8 cellular contexts compared by ENCODE assay signal in genomic region chr3:12840148-12840547, GRCh38. TPM values are rescaled to one million over a fixed set of nuclear protein-coding genes. Genes with fewer than 3 reads are reported as not detected.
DNase-seq lines count a peak whose midpoint lies in the region; ATAC-seq, FAIRE-seq and TF ChIP-seq lines count a peak whose summit lies in the region.
"Not testable (repeated sequence)": the region's sequence is repeated elsewhere in the genome, so short reads cannot be mapped to it uniquely, and the experiment has no call there.

No MANE protein-coding gene starts in this region.

- not testable (repeated sequence) for FAIRE-seq in pancreas (lab: Jason Lieb, UNC)

- peak overlapping the region; percentile 92 for H3K27ac ChIP-seq in CD4-positive, alpha-beta memory T cell (ENCODE audit: low read depth, low read length)
- H3K27ac ChIP-seq in Karpas-422 (ENCODE audit: low read length) (peak overlapping the region; percentile 96), body of pancreas (peak overlapping the region; percentile 91 to 95 (median 93)), fibroblast of lung (ENCODE audit: insufficient read depth, low read length) (peak overlapping the region; percentile 88), right lobe of liver (peak overlapping the region in 1 of 3 donors; percentile 92), tibial nerve (peak overlapping the region in 3 of 4 donors; percentile 87 to 96 (median 90))
- not testable (repeated sequence) for H3K27ac ChIP-seq in pancreas

- H3K79me2 ChIP-seq in Karpas-422 (ENCODE audit: low read length), result peaks cover 47% of the 10 kb centered on the region
- peaks cover 55% of the 10 kb centered on the region for H3K79me2 ChIP-seq in fibroblast of lung (ENCODE audit: control insufficient read depth, insufficient read depth, low read length)

- peak overlapping the region; percentile 95 to 99 (median 98) for H3K4me3 Mint-ChIP-seq in CD4-positive, alpha-beta memory T cell
- peak overlapping the region; percentile 98 for H3K4me3 Mint-ChIP-seq in activated CD4-positive, alpha-beta T cell treated with anti-CD3 and anti-CD28 coated beads for 36 hours

- peaks cover 28 to 56% (median 40%) of the 10 kb centered on the region in 4 donors for H3K4me1 Mint-ChIP-seq in CD4-positive, alpha-beta memory T cell
- H3K4me1 Mint-ChIP-seq in activated CD4-positive, alpha-beta T cell treated with anti-CD3 and anti-CD28 coated beads for 36 hours, result peaks cover 40% of the 10 kb centered on the region

- TF ChIP-seq EP300 in tibial nerve (IDR thresholded peaks at IDR 0.05), result not testable (repeated sequence)

- not testable (repeated sequence) for H3K9me3 ChIP-seq in CD4-positive, alpha-beta memory T cell (ENCODE audit: control insufficient read depth in 1 of 2, low read length in 2 of 2); Karpas-422 (ENCODE audit: low read length); body of pancreas; fibroblast of lung (ENCODE audit: control insufficient read depth, insufficient read depth, low read depth, low read length); right lobe of liver; pancreas; tibial nerve

- TF ChIP-seq POLR2A in body of pancreas (IDR thresholded peaks at IDR 0.05); right lobe of liver (IDR thresholded peaks at IDR 0.05); tibial nerve (IDR thresholded peaks at IDR 0.05): not testable (repeated sequence)

- peak overlapping the region; percentile 87 for H3K9ac ChIP-seq in Karpas-422 (ENCODE audit: low read length)
- H3K9ac ChIP-seq in fibroblast of lung (ENCODE audit: insufficient read depth, low read length), result peak overlapping the region; percentile 74

- H3K36me3 Mint-ChIP-seq in CD4-positive, alpha-beta memory T cell, result peaks cover 39 to 66% of the 10 kb centered on the region in 2 donors
- H3K36me3 Mint-ChIP-seq in activated CD4-positive, alpha-beta T cell treated with anti-CD3 and anti-CD28 coated beads for 36 hours (ENCODE audit: low read depth), result peaks cover 61% of the 10 kb centered on the region

- H2AFZ ChIP-seq in Karpas-422 (ENCODE audit: low read length); fibroblast of lung (ENCODE audit: low read length): not testable (repeated sequence)

- TF ChIP-seq CTCF in body of pancreas (IDR thresholded peaks at IDR 0.05); fibroblast of lung (conservative IDR thresholded peaks at IDR 0.05 in 1 of 2, IDR thresholded peaks at IDR 0.05 in 1 of 2; ENCODE audit: low read depth in 1 of 2, low read length in 2 of 2); right lobe of liver (IDR thresholded peaks at IDR 0.05); pancreas (IDR thresholded peaks at IDR 0.05); tibial nerve (IDR thresholded peaks at IDR 0.05): not testable (repeated sequence)

- not testable (repeated sequence) for H3K27me3 ChIP-seq in CD4-positive, alpha-beta memory T cell (ENCODE audit: insufficient read depth, low read length); Karpas-422 (ENCODE audit: low read length); body of pancreas; fibroblast of lung (ENCODE audit: control insufficient read depth, insufficient read depth, low read length); right lobe of liver; pancreas; tibial nerve

- not testable (repeated sequence) for H3K9me3 Mint-ChIP-seq in CD4-positive, alpha-beta memory T cell; activated CD4-positive, alpha-beta T cell treated with anti-CD3 and anti-CD28 coated beads for 36 hours (ENCODE audit: low read depth)

- H3K27ac Mint-ChIP-seq in CD4-positive, alpha-beta memory T cell, result peak overlapping the region; percentile 99 to 100 (median 100)
- H3K27ac Mint-ChIP-seq in activated CD4-positive, alpha-beta T cell treated with anti-CD3 and anti-CD28 coated beads for 36 hours, result peak overlapping the region; percentile 99

- H3K9me2 ChIP-seq in Karpas-422 (replicated peaks; ENCODE audit: insufficient read depth, low read length), result not testable (repeated sequence)

- POLR2A ChIA-PET in CD4-positive, alpha-beta memory T cell (lab: Charles Lee; ENCODE audit: partially characterized antibody), result interaction anchor here (0.6 to 3.5 kb wide), 10 partner anchors 9 to 1303 kb away, joined by 3 to 44 read pairs (median 6); partner anchors contain the start of genes CAND2, HDAC11 and TSEN2
- POLR2A ChIA-PET in activated CD4-positive, alpha-beta T cell treated with anti-CD3 and anti-CD28 coated beads for 36 hours (lab: Charles Lee), result interaction anchor here (0.7 to 2.9 kb wide), 3 partner anchors 8 to 30 kb away, joined by 4 to 26 read pairs (median 9); no protein-coding TSS in a partner anchor

- peaks cover 40% of the 10 kb centered on the region for H3K4me1 ChIP-seq in CD4-positive, alpha-beta memory T cell (ENCODE audit: insufficient read depth, low read length)
- H3K4me1 ChIP-seq in Karpas-422 (ENCODE audit: low read length) (peaks cover 56% of the 10 kb centered on the region), body of pancreas (peaks cover 37% of the 10 kb centered on the region), fibroblast of lung (ENCODE audit: control insufficient read depth, extremely low read depth, insufficient read depth, low read length) (peaks cover 19% of the 10 kb centered on the region), right lobe of liver (peaks cover 0 to 26% (median 4%) of the 10 kb centered on the region in 4 donors), pancreas (peaks cover 7 to 17% (median 15%) of the 10 kb centered on the region in 3 donors), tibial nerve (peaks cover 0 to 43% (median 18%) of the 10 kb centered on the region in 4 donors)

- H3K36me3 ChIP-seq in CD4-positive, alpha-beta memory T cell (ENCODE audit: insufficient read depth, low read length), result peaks cover 45% of the 10 kb centered on the region
- peaks cover 57% of the 10 kb centered on the region for H3K36me3 ChIP-seq in Karpas-422 (ENCODE audit: insufficient read depth, low read length)
- peaks cover 4 to 22% of the 10 kb centered on the region in 2 donors for H3K36me3 ChIP-seq in body of pancreas (replicated peaks in 1 of 2; ENCODE audit: insufficient read depth in 1 of 2, low read depth in 2 of 2)
- H3K36me3 ChIP-seq in fibroblast of lung (ENCODE audit: control insufficient read depth, insufficient read depth, low read length), result peaks cover 40% of the 10 kb centered on the region
- H3K36me3 ChIP-seq in right lobe of liver, result peaks cover 7 to 47% (median 26%) of the 10 kb centered on the region in 4 donors
- H3K36me3 ChIP-seq in pancreas, result peaks cover 5 to 41% (median 34%) of the 10 kb centered on the region in 3 donors
- peaks cover 0 to 49% (median 5%) of the 10 kb centered on the region in 3 donors for H3K36me3 ChIP-seq in tibial nerve

- peak overlapping the region; percentile 79 for H3K4me2 ChIP-seq in Karpas-422 (ENCODE audit: low read depth, low read length, poor library complexity, severe bottlenecking)
- peak overlapping the region; percentile 97 for H3K4me2 ChIP-seq in fibroblast of lung (ENCODE audit: extremely low read depth, insufficient read depth, low read length)

- DNase-seq in CD4-positive, alpha-beta memory T cell; Karpas-422; activated CD4-positive, alpha-beta T cell treated with anti-CD3 and anti-CD28 coated beads for 36 hours; body of pancreas; fibroblast of lung (ENCODE audit: low read depth in 2 of 2); right lobe of liver; pancreas; tibial nerve (ENCODE audit: low spot score in 2 of 2): not testable (repeated sequence)

- intact Hi-C loops in CD4-positive, alpha-beta memory T cell (cut with micrococcal nuclease), result loop anchor here (2.0 to 10.0 kb wide), 2 partner anchors 125 to 1339 kb away; partner anchors contain the start of genes LSM3 and XPC
- intact Hi-C loops in activated CD4-positive, alpha-beta T cell treated with anti-CD3 and anti-CD28 coated beads for 36 hours (cut with DNase I, micrococcal nuclease), result loop anchor here (2.0 to 10.0 kb wide), 4 partner anchors 53 to 1335 kb away; partner anchors contain the start of genes LSM3 (in 1 of the 2), RAF1 (in 1 of the 2) and XPC (in 1 of the 2)
- intact Hi-C loops in body of pancreas (cut with DNase I); right lobe of liver (cut with DNase I); pancreas (cut with DNase I): not testable (repeated sequence)

- H3K27me3 Mint-ChIP-seq in CD4-positive, alpha-beta memory T cell; activated CD4-positive, alpha-beta T cell treated with anti-CD3 and anti-CD28 coated beads for 36 hours: not testable (repeated sequence)

- ATAC-seq in activated CD4-positive, alpha-beta T cell treated with anti-CD3 and anti-CD28 coated beads for 36 hours; body of pancreas: not testable (repeated sequence)
- ATAC-seq in right lobe of liver (peak in 2 of 4 donors; percentile 15 to 20), pancreas (peak in 1 of 4 donors; percentile 6)

- H3K4me3 ChIP-seq in CD4-positive, alpha-beta memory T cell (ENCODE audit: low read length in 2 of 2), result peak overlapping the region; percentile 85 to 89
- H3K4me3 ChIP-seq in Karpas-422 (ENCODE audit: low read length), result peak overlapping the region; percentile 92
- H3K4me3 ChIP-seq in body of pancreas, result peak overlapping the region; percentile 74 to 95
- peak overlapping the region; percentile 42 to 100 (median 89) for H3K4me3 ChIP-seq in fibroblast of lung (replicated peaks in 1 of 4; ENCODE audit: control extremely low read depth in 1 of 4, insufficient read depth in 1 of 4, low read depth in 3 of 4, low read length in 4 of 4)
- H3K4me3 ChIP-seq in right lobe of liver, result peak overlapping the region; percentile 78 to 96 (median 91)
- peak overlapping the region; percentile 13 to 95 (median 69) for H3K4me3 ChIP-seq in pancreas
- peak overlapping the region; percentile 74 to 93 (median 88) for H3K4me3 ChIP-seq in tibial nerve

- peaks cover 58% of the 10 kb centered on the region for H4K20me1 ChIP-seq in Karpas-422 (ENCODE audit: insufficient read depth, low read depth, low read length)
- H4K20me1 ChIP-seq in fibroblast of lung (ENCODE audit: control insufficient read depth, extremely low read depth, insufficient read depth, low read length), result not testable (repeated sequence)

- 33 to 43% methylated on average over 10 of the region's 10 CpGs for WGBS in body of pancreas, 2 donors
- 0% methylated on average over 1 of the region's 10 CpGs for WGBS in right lobe of liver (ENCODE audit: insufficient coverage, low coverage, low lambda C conversion rate, missing lambda C conversion rate)
- 27 to 33% methylated on average over 9 to 10 of the region's 10 CpGs for WGBS in pancreas, 2 donors
- WGBS in tibial nerve, 2 donors, result 50 to 59% methylated on average over 8 to 10 of the region's 10 CpGs

- CTCF ChIA-PET in CD4-positive, alpha-beta memory T cell (lab: Charles Lee; ENCODE audit: partially characterized antibody), result interaction anchor here (1.7 to 5.1 kb wide), 6 partner anchors 8 to 361 kb away, joined by 5 to 47 read pairs (median 10); no protein-coding TSS in a partner anchor
- CTCF ChIA-PET in activated CD4-positive, alpha-beta T cell treated with anti-CD3 and anti-CD28 coated beads for 36 hours (lab: Charles Lee), result interaction anchor here (0.6 to 2.6 kb wide), 4 partner anchors 9 to 224 kb away, joined by 3 to 22 read pairs (median 12); no protein-coding TSS in a partner anchor

RNA-seq across cellular contexts. Expression of gene RPL32, which starts 1.2 kb away (rescaled TPM):
- 1,000 to 10,000 TPM; 3,446 to 3,480 TPM for total RNA-seq in CD4-positive, alpha-beta memory T cell
- 1,000 to 10,000 TPM; 2,040 to 3,234 TPM for polyA plus RNA-seq in CD4-positive, alpha-beta memory T cell
- total RNA-seq in Karpas-422 (2014; rRNA removed; shearing (Covaris generic); ENCODE audit: low replicate concordance), result 5,091 and 6,020 TPM in 2 replicates
- 1,000 to 10,000 TPM; 2,842 to 4,727 TPM for total RNA-seq in activated CD4-positive, alpha-beta T cell treated with anti-CD3 and anti-CD28 coated beads for 36 hours
- total RNA-seq in body of pancreas (1,000 to 10,000 TPM in 1 of 2 donors, 100 to 1,000 TPM in 1; 396 to 1,369 TPM), fibroblast of lung (1,141 and 1,244 TPM in 2 replicates), right lobe of liver (100 to 1,000 TPM; 322 to 555 (median 472) TPM), pancreas (1,000 to 10,000 TPM in 4 of 6 donors, 100 to 1,000 TPM in 2; 931 to 1,623 (median 1,120) TPM), tibial nerve (100 to 1,000 TPM; 510 to 893 (median 747) TPM)
- polyA plus RNA-seq in fibroblast of lung (1,855 and 2,018 TPM in 2 replicates), pancreas (1,000 to 10,000 TPM; 1,584 to 1,793 TPM)
- 2,758 and 2,760 TPM in 2 replicates for polyA plus RNA-seq in fibroblast of lung (2012)
- 351 and 379 TPM in 2 replicates for polyA minus RNA-seq in fibroblast of lung (ENCODE audit: low replicate concordance)

RNA-seq across cellular contexts. Expression of gene CAND2, which starts 43.7 kb away (rescaled TPM):
- total RNA-seq in CD4-positive, alpha-beta memory T cell, result 1 to 10 TPM; 1.9 to 2.2 TPM
- polyA plus RNA-seq in CD4-positive, alpha-beta memory T cell, result 1 to 10 TPM; 2.2 to 2.3 TPM
- total RNA-seq in Karpas-422 (2014; rRNA removed; shearing (Covaris generic); ENCODE audit: low replicate concordance), result 13.0 and 21.6 TPM in 2 replicates
- 1 to 10 TPM; 2.1 to 2.2 TPM for total RNA-seq in activated CD4-positive, alpha-beta T cell treated with anti-CD3 and anti-CD28 coated beads for 36 hours
- 1 to 10 TPM; 3.6 to 6.6 TPM for total RNA-seq in body of pancreas
- 12.1 and 16.7 TPM in 2 replicates for total RNA-seq in fibroblast of lung
- 1.6 and 2.5 TPM in 2 replicates for polyA plus RNA-seq in fibroblast of lung
- 2.5 and 3.6 TPM in 2 replicates for polyA plus RNA-seq in fibroblast of lung (2012)
- polyA minus RNA-seq in fibroblast of lung (ENCODE audit: low replicate concordance), result 10.4 and 19.5 TPM in 2 replicates
- 1 to 10 TPM in 2 of 6 experiments, under 1 TPM in 4; 0.61 to 4.4 (median 0.77) TPM for total RNA-seq in right lobe of liver
- total RNA-seq in pancreas, result 1 to 10 TPM; 1.6 to 3.8 (median 2.9) TPM
- 1 to 10 TPM; 3.3 to 6.2 TPM for polyA plus RNA-seq in pancreas
- total RNA-seq in tibial nerve, result 10 to 100 TPM; 14.3 to 24.5 (median 18.7) TPM
